ENCODE assay signal across 14 cellular contexts in genomic region chr5:126526493-126526892, GRCh38.
"Had no signal": no experiment of that assay in that cellular context is flagged by ENCODE, and none has a peak within 500 bp of the region (broad histone marks: within the 10 kb centered on the region; RNA-seq: fewer than 3 reads in every experiment).

No MANE protein-coding gene starts in this region.

- H3K27me3 ChIP-seq: breast epithelium, tibial artery had no signal

- ATAC-seq: stimulated activated effector memory CD8-positive, alpha-beta T cell treated with anti-CD3 and anti-CD28 coated beads, Interleukin-12 subunit alpha, Interleukin-12 subunit beta, amount 100 ng/mL, for 72 hours had no signal

- H3K4me1 ChIP-seq: prostate gland had no signal

- H3K4me3 ChIP-seq: breast epithelium, prostate gland, tibial artery had no signal

- H3K27ac ChIP-seq: prostate gland had no signal

- DNase-seq: activated CD4-positive, CD25-positive, alpha-beta regulatory T cell treated with anti-CD3 and anti-CD28 coated beads, Interleukin-2, amount 50 U/mL, for 72 hours; activated naive CD4-positive, alpha-beta T cell; activated naive CD8-positive, alpha-beta T cell treated with anti-CD3 and anti-CD28 coated beads, Interleukin-2, amount 10 ng/mL, durations not matched to agents 7 days and 5 days; aorta; hypothalamus; kidney; nephron progenitor cell; occipital lobe; stimulated activated CD4-positive, alpha-beta T cell treated with anti-CD3 and anti-CD28 coated beads, Interleukin-12 subunit alpha, Interleukin-12 subunit beta, amount 100 ng/mL, for 4 hours; T-helper 9 cell; tibial artery had no signal

- H3K36me3 ChIP-seq: breast epithelium, prostate gland, tibial artery had no signal

- H3K9me3 ChIP-seq: breast epithelium, prostate gland, tibial artery had no signal
